1 cellular context compared by ENCODE assay signal in genomic region chr11:3052109-3052479, GRCh38.
A peak's percentile ranks its signal among the peaks of the same experiment; 100 is the strongest.
TF ChIP-seq lines count a peak whose summit lies in the region.

No MANE protein-coding gene starts in this region.

TF ChIP-seq in GM12878, 131 proteins besides CTCF, POLR2A, EP300 and RAD21 (continues in another document):
- TF ChIP-seq ZBED1 (IDR thresholded peaks at IDR 0.05; ENCODE audit: borderline replicate concordance) (no peak), RBBP5 (conservative IDR thresholded peaks at IDR 0.05) (no peak), ETV6 (conservative IDR thresholded peaks at IDR 0.05 in 1 of 2, IDR thresholded peaks at IDR 0.05 in 1 of 2; ENCODE audit: borderline replicate concordance in 1 of 2, low read depth in 1 of 2) (no peak), BCLAF1 (IDR thresholded peaks at IDR 0.05) (no peak), CREM (IDR thresholded peaks at IDR 0.05; ENCODE audit: low read depth) (no peak), SP1 (IDR thresholded peaks at IDR 0.05; ENCODE audit: low read depth, low read length) (no peak), NRF1 (conservative IDR thresholded peaks at IDR 0.05; ENCODE audit: low read depth, low read length) (no peak), ATF2 (IDR thresholded peaks at IDR 0.05; ENCODE audit: low read length) (no peak), MLLT1 (IDR thresholded peaks at IDR 0.05) (0 out of 2 replicates have a peak, but pooled peaks have one; percentile 12), ZBTB40 (IDR thresholded peaks at IDR 0.05; ENCODE audit: borderline replicate concordance) (no peak), IKZF2 (IDR thresholded peaks at IDR 0.05) (no peak), TCF3 (IDR thresholded peaks at IDR 0.05; ENCODE audit: borderline replicate concordance, insufficient read depth, low read depth, low read length) (no peak), KAT2A (conservative IDR thresholded peaks at IDR 0.05; ENCODE audit: control insufficient read depth, low read depth, low read length) (no peak), PAX5 (IDR thresholded peaks at IDR 0.05; ENCODE audit: borderline replicate concordance, low read depth, low read length) (no peak), EZH2 (IDR thresholded peaks at IDR 0.05; ENCODE audit: borderline replicate concordance, control insufficient read depth, low read depth, low read length) (no peak), PAX8 (IDR thresholded peaks at IDR 0.05) (no peak), PKNOX1 (IDR thresholded peaks at IDR 0.05) (no peak), MTA2 (IDR thresholded peaks at IDR 0.05; ENCODE audit: low read depth) (no peak), ESRRA (IDR thresholded peaks at IDR 0.05; ENCODE audit: low read length) (no peak), HCFC1 (IDR thresholded peaks at IDR 0.05; ENCODE audit: low read length) (no peak), SKIL (IDR thresholded peaks at IDR 0.05; ENCODE audit: low read depth, poor library complexity, severe bottlenecking) (peak; percentile 34), GABPA (IDR thresholded peaks at IDR 0.05; ENCODE audit: low read depth) (no peak), HDGF (IDR thresholded peaks at IDR 0.05) (no peak), BHLHE40 (IDR thresholded peaks at IDR 0.05; ENCODE audit: borderline replicate concordance in 1 of 2, low read depth in 2 of 2, low read length in 1 of 2) (no peak; a peak in 1 of 4 replicates), EGR1 (IDR thresholded peaks at IDR 0.05; ENCODE audit: borderline replicate concordance in 1 of 2, low read depth in 2 of 2, low read length in 2 of 2) (no peak), CBX3 (IDR thresholded peaks at IDR 0.05; ENCODE audit: borderline replicate concordance, low read depth) (no peak), RELA (IDR thresholded peaks at IDR 0.05; ENCODE audit: borderline replicate concordance, partially characterized antibody) (no peak), BRCA1 (IDR thresholded peaks at IDR 0.05; ENCODE audit: low read depth, low read length) (no peak), MTA3 (IDR thresholded peaks at IDR 0.05; ENCODE audit: borderline replicate concordance, low read length) (no peak), RELB (IDR thresholded peaks at IDR 0.05; ENCODE audit: low read depth) (no peak), YY1 (IDR thresholded peaks at IDR 0.05; ENCODE audit: low read depth, low read length) (no peak), CHD1 (IDR thresholded peaks at IDR 0.05; ENCODE audit: low read depth, low read length) (no peak), LARP7 (IDR thresholded peaks at IDR 0.05) (no peak), FOXK2 (IDR thresholded peaks at IDR 0.05) (no peak), CREB1 (IDR thresholded peaks at IDR 0.05; ENCODE audit: low read depth) (no peak), ZNF274 (IDR thresholded peaks at IDR 0.05; ENCODE audit: insufficient read depth, insufficient read length) (no peak), YBX1 (IDR thresholded peaks at IDR 0.05) (no peak), MEF2A (IDR thresholded peaks at IDR 0.05; ENCODE audit: insufficient read depth, low read depth, low read length) (no peak), NFIC (IDR thresholded peaks at IDR 0.05; ENCODE audit: low read depth, low read length) (no peak), TBL1XR1 (IDR thresholded peaks at IDR 0.05; ENCODE audit: low read depth, low read length) (no peak), MXI1 (IDR thresholded peaks at IDR 0.05; ENCODE audit: low read depth, low read length) (no peak), SMAD1 (IDR thresholded peaks at IDR 0.05; ENCODE audit: low read depth, partially characterized antibody) (peak; percentile 46), TCF12 (IDR thresholded peaks at IDR 0.05; ENCODE audit: low read depth, low read length) (0 out of 2 replicates have a peak, but pooled peaks have one; percentile 27), HDAC2 (IDR thresholded peaks at IDR 0.05) (no peak), POLR2AphosphoS5 (IDR thresholded peaks at IDR 0.05; ENCODE audit: low read length) (no peak), SREBF1 (IDR thresholded peaks at IDR 0.05; ENCODE audit: low read length) (no peak), TARDBP (IDR thresholded peaks at IDR 0.05; ENCODE audit: borderline replicate concordance) (no peak), POU2F2 (IDR thresholded peaks at IDR 0.05; ENCODE audit: borderline replicate concordance, low read depth, low read length) (no peak), SREBF2 (IDR thresholded peaks at IDR 0.05; ENCODE audit: low read length) (no peak), MYC (IDR thresholded peaks at IDR 0.05; ENCODE audit: insufficient read depth, insufficient read length, insufficient replicate concordance, low read length, severe bottlenecking) (no peak), FOXM1 (IDR thresholded peaks at IDR 0.05; ENCODE audit: low read depth, low read length) (no peak), MEF2B (IDR thresholded peaks at IDR 0.05; ENCODE audit: partially characterized antibody, poor library complexity, severe bottlenecking) (peak; percentile 92), GATAD2B (conservative IDR thresholded peaks at IDR 0.05; ENCODE audit: low read depth) (peak; percentile 50; the same call in 1 of the 2 replicates), SIN3A (IDR thresholded peaks at IDR 0.05; ENCODE audit: low read depth, low read length) (no peak), ZNF384 (IDR thresholded peaks at IDR 0.05; ENCODE audit: borderline replicate concordance, low read depth, low read length) (no peak)
